1 cellular context compared by ENCODE assay signal in the genomic region with DNA sequence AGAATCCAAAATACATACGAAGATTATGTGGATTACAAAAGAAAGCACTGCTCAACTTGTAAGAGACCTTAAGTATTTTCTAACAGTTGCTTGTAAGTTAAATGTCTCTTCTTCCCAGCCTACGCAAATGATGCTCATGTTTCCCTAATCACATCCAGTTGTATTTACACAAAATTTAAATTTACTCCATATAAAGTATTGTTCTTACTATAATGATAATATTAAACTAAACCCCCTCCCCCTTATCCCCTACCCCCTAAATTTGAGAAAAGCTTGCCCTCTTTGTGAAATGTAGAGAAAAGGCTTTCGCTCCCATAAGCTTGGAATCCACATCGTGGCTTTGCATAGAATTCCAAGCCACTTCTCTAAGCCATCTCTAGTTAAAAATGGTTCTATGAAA.
TF ChIP-seq lines count a peak whose summit lies in the region.

No MANE protein-coding gene starts in this region.

TF ChIP-seq in IMR-90, 13 proteins besides CTCF, POLR2A, EP300 and RAD21 (continued from another document):
- TF ChIP-seq, protein P1, sequence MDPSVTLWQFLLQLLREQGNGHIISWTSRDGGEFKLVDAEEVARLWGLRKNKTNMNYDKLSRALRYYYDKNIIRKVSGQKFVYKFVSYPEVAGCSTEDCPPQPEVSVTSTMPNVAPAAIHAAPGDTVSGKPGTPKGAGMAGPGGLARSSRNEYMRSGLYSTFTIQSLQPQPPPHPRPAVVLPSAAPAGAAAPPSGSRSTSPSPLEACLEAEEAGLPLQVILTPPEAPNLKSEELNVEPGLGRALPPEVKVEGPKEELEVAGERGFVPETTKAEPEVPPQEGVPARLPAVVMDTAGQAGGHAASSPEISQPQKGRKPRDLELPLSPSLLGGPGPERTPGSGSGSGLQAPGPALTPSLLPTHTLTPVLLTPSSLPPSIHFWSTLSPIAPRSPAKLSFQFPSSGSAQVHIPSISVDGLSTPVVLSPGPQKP (IDR thresholded peaks at IDR 0.05; ENCODE audit: borderline replicate concordance, low read depth, low read length) = no peak
- no peak for TF ChIP-seq FOS (IDR thresholded peaks at IDR 0.05; ENCODE audit: low read depth, low read length)
- TF ChIP-seq RCOR1 (IDR thresholded peaks at IDR 0.05; ENCODE audit: insufficient replicate concordance, low read length) = no peak
- no peak for TF ChIP-seq RFX5 (IDR thresholded peaks at IDR 0.05; ENCODE audit: low read depth, low read length)
- no peak for TF ChIP-seq NFE2L2 (IDR thresholded peaks at IDR 0.05; ENCODE audit: low read depth, low read length)
- no peak for TF ChIP-seq CEBPB (IDR thresholded peaks at IDR 0.05; ENCODE audit: low read depth, low read length)
- no peak for TF ChIP-seq BHLHE40 (IDR thresholded peaks at IDR 0.05; ENCODE audit: low read depth, low read length)
- no peak for TF ChIP-seq CHD1 (IDR thresholded peaks at IDR 0.05; ENCODE audit: low read depth, low read length)
- TF ChIP-seq MAFK (IDR thresholded peaks at IDR 0.05; ENCODE audit: low read depth, low read length) = no peak
- TF ChIP-seq MXI1 (IDR thresholded peaks at IDR 0.05; ENCODE audit: borderline replicate concordance, low read depth, low read length) = no peak
